ENCODE assay signal across 1 cellular context in the genomic region with DNA sequence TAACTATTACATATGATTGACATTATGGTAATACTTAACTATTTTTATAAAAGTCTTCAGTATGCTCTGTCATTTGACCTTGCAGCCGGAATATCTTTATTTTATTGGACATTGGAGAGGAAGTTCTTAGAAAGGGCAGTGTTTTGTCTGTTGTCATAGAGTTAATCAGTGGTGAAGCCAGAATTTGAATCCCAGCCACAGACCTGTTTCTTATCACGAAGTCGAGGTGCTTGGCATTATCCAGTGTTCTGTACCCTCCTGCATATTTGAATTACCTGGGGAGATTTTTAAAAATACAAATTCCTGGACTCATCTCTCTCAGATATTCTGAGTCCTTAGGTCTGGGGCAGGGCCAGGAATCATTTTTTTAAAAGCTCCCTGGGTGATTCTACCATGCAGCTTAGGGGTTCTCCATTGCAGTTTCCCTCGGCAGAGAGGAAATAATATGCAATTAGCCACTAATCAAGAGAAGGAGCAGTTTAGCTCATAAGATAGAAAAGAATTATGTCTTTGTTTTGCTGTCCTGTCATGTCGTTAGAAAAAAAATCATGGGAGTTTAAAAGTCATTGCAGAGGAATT.
TF ChIP-seq lines count a peak whose summit lies in the region.

No MANE protein-coding gene starts in this region.

TF ChIP-seq in endothelial cell of umbilical vein, 7 proteins besides CTCF, POLR2A, EP300 and RAD21 (continued from another document):
- no peak for TF ChIP-seq GATA2 (IDR thresholded peaks at IDR 0.05; ENCODE audit: insufficient read depth, insufficient read length, low read depth, low read length)
- TF ChIP-seq JUN (IDR thresholded peaks at IDR 0.05; ENCODE audit: borderline replicate concordance, insufficient read depth, insufficient read length, low read depth) = no peak
- TF ChIP-seq FOS (IDR thresholded peaks at IDR 0.05; ENCODE audit: borderline replicate concordance, insufficient read depth, low read length) = no peak
- TF ChIP-seq EZH2 (IDR thresholded peaks at IDR 0.05; ENCODE audit: borderline replicate concordance, low read depth, low read length, severe bottlenecking) = no peak
